Comparison of ENCODE assay signal across 8 cellular contexts in genomic region chr6:69867075-69867911, GRCh38. TPM values are rescaled to one million over a fixed set of nuclear protein-coding genes. Genes with fewer than 3 reads are reported as not detected.
A peak's percentile ranks its signal among the peaks of the same experiment; 100 is the strongest.
DNase-seq lines count a peak whose midpoint lies in the region; ATAC-seq and TF ChIP-seq lines count a peak whose summit lies in the region.

No MANE protein-coding gene starts in this region.

- H3K36me3 Mint-ChIP-seq in T-helper 1 cell treated with Interleukin-12 subunit alpha and Interleukin-12 subunit beta and Interleukin-4 antibody, amounts not matched to agents 30 μg/mL and 1 μg/mL, for 36 hours (ENCODE audit: low read depth), result no peaks in the 10 kb centered on the region

- CTCF ChIA-PET in IMR-90 (lab: Yijun Ruan, JAX), result interaction anchor here (0.6 to 0.8 kb wide), 4 partner anchors 16 to 860 kb away, joined by 3 to 4 read pairs (median 3); no protein-coding TSS in a partner anchor

- H3K4ac ChIP-seq in IMR-90 (ENCODE audit: low read depth, low read length), result no peak overlapping the region

- peaks cover 31% of the 10 kb centered on the region for H3K27me3 ChIP-seq in IMR-90 (ENCODE audit: control insufficient read depth, insufficient read depth, low read length)

- in situ Hi-C loops in IMR-90 (cut with MboI; ENCODE audit: low sequenced_read_pairs), result no loop called here

- WGBS in IMR-90 (ENCODE audit: extremely low coverage in 2 of 2, insufficient read length in 1 of 2), 2 experiments, result 0% methylated on average over 7 of the region's 82 CpGs; no CpG with 5 or more reads in 1 of the 2 experiments

- H4K20me1 ChIP-seq in IMR-90 (ENCODE audit: insufficient read depth, low read length), result no peaks in the 10 kb centered on the region

- H3K14ac ChIP-seq in IMR-90 (replicated peaks; ENCODE audit: low read depth, low read length), result no peak overlapping the region

- no peak overlapping the region for H2AK9ac ChIP-seq in IMR-90 (replicated peaks; ENCODE audit: low read depth, low read length, poor library complexity)

- H3K79me1 ChIP-seq in IMR-90 (ENCODE audit: low read depth in 1 of 2, low read length in 2 of 2), result no peaks in the 10 kb centered on the region

- peaks cover 63% of the 10 kb centered on the region for H3K27me3 Mint-ChIP-seq in T-helper 1 cell treated with Interleukin-12 subunit alpha and Interleukin-12 subunit beta and Interleukin-4 antibody, amounts not matched to agents 30 μg/mL and 1 μg/mL, for 36 hours (ENCODE audit: low read depth)

- TF ChIP-seq RAD21 in IMR-90 (IDR thresholded peaks at IDR 0.05; ENCODE audit: low read length), result no peak

- no peak overlapping the region for H4K5ac ChIP-seq in IMR-90 (ENCODE audit: low read depth, low read length)

- H4K91ac ChIP-seq in IMR-90 (ENCODE audit: insufficient read depth, low read depth, low read length), result no peak overlapping the region

- no peak overlapping the region for H2BK120ac ChIP-seq in IMR-90 (ENCODE audit: low read depth, low read length)

- no peak overlapping the region for H4K8ac ChIP-seq in IMR-90 (ENCODE audit: low read depth in 2 of 2, low read length in 2 of 2)

- H3K4me3 ChIP-seq in IMR-90 (ENCODE audit: insufficient read depth, low read depth, low read length), result peak overlapping the region; percentile 55

- H3K9ac ChIP-seq in IMR-90 (ENCODE audit: low read depth, low read length), result peak overlapping the region; percentile 29; the same call in 1 of the 2 replicates

- no peak for TF ChIP-seq CTCF in IMR-90 (conservative IDR thresholded peaks at IDR 0.05; ENCODE audit: low read depth, low read length)

- peak overlapping the region; percentile 92 for H3K4me2 ChIP-seq in IMR-90 (ENCODE audit: low read depth, low read length)

- no peak for TF ChIP-seq POLR2A in IMR-90 (IDR thresholded peaks at IDR 0.05; ENCODE audit: low read depth, low read length)

- peak; percentile 47 for DNase-seq in EH (ENCODE audit: low read depth)
- peak; percentile 0 for DNase-seq in IMR-90
- DNase-seq in astrocyte of the hippocampus (ENCODE audit: low read depth, low spot score), result peak; percentile 75
- DNase-seq in iPS-NIHi11 (ENCODE audit: low spot score), result peak; percentile 66
- peak in 2 of 3 donors; percentile 22 to 49 for DNase-seq in stimulated activated CD4-positive, alpha-beta T cell treated with anti-CD3 and anti-CD28 coated beads, Interleukin-12 subunit alpha, Interleukin-12 subunit beta, amount 100 ng/mL, for 48 hours (ENCODE audit: low read depth in 2 of 3, low spot score in 1 of 3)
- no peak for DNase-seq in NCI-H226

- no peaks in the 10 kb centered on the region for H3K9me3 Mint-ChIP-seq in T-helper 1 cell treated with Interleukin-12 subunit alpha and Interleukin-12 subunit beta and Interleukin-4 antibody, amounts not matched to agents 30 μg/mL and 1 μg/mL, for 36 hours

- POLR2A ChIA-PET in IMR-90 (lab: Charles Lee; ENCODE audit: unreplicated experiment), result interaction anchor here (0.6 kb wide), 3 partner anchors 12 to 1231 kb away, joined by 3 to 13 read pairs (median 4); no protein-coding TSS in a partner anchor

- intact Hi-C loops in IMR-90 (cut with micrococcal nuclease), result no loop called here

- peaks cover 5% of the 10 kb centered on the region; the same call in 1 of the 2 replicates for H3K4me1 ChIP-seq in IMR-90 (ENCODE audit: control insufficient read depth, insufficient read depth, low read length)

- no TSS peak for BruUV-seq in IMR-90 (replicated peaks; lab: Mats Ljungman, UMichigan)

- H3K23ac ChIP-seq in IMR-90 (ENCODE audit: low read depth, low read length), result no peak overlapping the region

- no peak overlapping the region for H3K18ac ChIP-seq in IMR-90 (ENCODE audit: low read depth, low read length)

- H3K9me1 ChIP-seq in IMR-90 (ENCODE audit: insufficient read depth, low read length), result no peaks in the 10 kb centered on the region

- H3K36me3 ChIP-seq in IMR-90 (ENCODE audit: control insufficient read depth, insufficient read depth, low read length), result no peaks in the 10 kb centered on the region

- H3K27ac Mint-ChIP-seq in T-helper 1 cell treated with Interleukin-12 subunit alpha and Interleukin-12 subunit beta and Interleukin-4 antibody, amounts not matched to agents 30 μg/mL and 1 μg/mL, for 36 hours, result no peak overlapping the region

- ATAC-seq in GM21526 (IDR thresholded peaks at IDR 0.05; ENCODE audit: low FRiP score, unreplicated experiment) (peak; percentile 74), IMR-90 (ENCODE audit: low read depth) (peak; percentile 87)

- no peak overlapping the region for H2BK5ac ChIP-seq in IMR-90 (ENCODE audit: low read depth, low read length, poor library complexity, severe bottlenecking)

- no peak overlapping the region for H3K27ac ChIP-seq in IMR-90 (ENCODE audit: insufficient read depth, low read length)

- no peak overlapping the region for H2BK20ac ChIP-seq in IMR-90 (ENCODE audit: low read depth, low read length)

- no peak overlapping the region for H3K56ac ChIP-seq in IMR-90 (ENCODE audit: extremely low read depth, insufficient read depth, low read length)

- no peaks in the 10 kb centered on the region for H3K9me3 ChIP-seq in IMR-90 (ENCODE audit: control insufficient read depth, insufficient read depth, low read length)

- no peak overlapping the region for H2AK5ac ChIP-seq in IMR-90 (ENCODE audit: low read depth, low read length)

- no peak overlapping the region for H2BK15ac ChIP-seq in IMR-90 (ENCODE audit: low read depth, low read length)

- H3K4me3 Mint-ChIP-seq in T-helper 1 cell treated with Interleukin-12 subunit alpha and Interleukin-12 subunit beta and Interleukin-4 antibody, amounts not matched to agents 30 μg/mL and 1 μg/mL, for 36 hours, result peak overlapping the region; percentile 85

- peak overlapping the region; percentile 78 for H2AFZ ChIP-seq in IMR-90 (replicated peaks; ENCODE audit: low read length, poor library complexity)

- dilution Hi-C loops in IMR-90 (cut with HindIII; ENCODE audit: low sequenced_read_pairs, unreplicated experiment), result no loop called here

- H3K4me1 Mint-ChIP-seq in T-helper 1 cell treated with Interleukin-12 subunit alpha and Interleukin-12 subunit beta and Interleukin-4 antibody, amounts not matched to agents 30 μg/mL and 1 μg/mL, for 36 hours (ENCODE audit: low read depth), result peaks cover 14% of the 10 kb centered on the region

TF ChIP-seq in IMR-90, 13 proteins besides CTCF, POLR2A, EP300 and RAD21:
- TF ChIP-seq BHLHE40 (IDR thresholded peaks at IDR 0.05; ENCODE audit: low read depth, low read length) (no peak), RFX5 (IDR thresholded peaks at IDR 0.05; ENCODE audit: low read depth, low read length) (no peak), NFE2L2 (IDR thresholded peaks at IDR 0.05; ENCODE audit: low read depth, low read length) (no peak), USF2 (IDR thresholded peaks at IDR 0.05; ENCODE audit: low read depth, low read length) (no peak), CEBPB (IDR thresholded peaks at IDR 0.05; ENCODE audit: low read depth, low read length) (no peak), RCOR1 (IDR thresholded peaks at IDR 0.05; ENCODE audit: insufficient replicate concordance, low read length) (no peak), SMC3 (IDR thresholded peaks at IDR 0.05; ENCODE audit: low read depth, low read length) (no peak), CHD1 (IDR thresholded peaks at IDR 0.05; ENCODE audit: low read depth, low read length) (no peak), MAZ (IDR thresholded peaks at IDR 0.05; ENCODE audit: borderline replicate concordance, low read depth, low read length) (no peak), MXI1 (IDR thresholded peaks at IDR 0.05; ENCODE audit: borderline replicate concordance, low read depth, low read length) (no peak), FOS (IDR thresholded peaks at IDR 0.05; ENCODE audit: low read depth, low read length) (no peak)
- TF ChIP-seq, protein P1, sequence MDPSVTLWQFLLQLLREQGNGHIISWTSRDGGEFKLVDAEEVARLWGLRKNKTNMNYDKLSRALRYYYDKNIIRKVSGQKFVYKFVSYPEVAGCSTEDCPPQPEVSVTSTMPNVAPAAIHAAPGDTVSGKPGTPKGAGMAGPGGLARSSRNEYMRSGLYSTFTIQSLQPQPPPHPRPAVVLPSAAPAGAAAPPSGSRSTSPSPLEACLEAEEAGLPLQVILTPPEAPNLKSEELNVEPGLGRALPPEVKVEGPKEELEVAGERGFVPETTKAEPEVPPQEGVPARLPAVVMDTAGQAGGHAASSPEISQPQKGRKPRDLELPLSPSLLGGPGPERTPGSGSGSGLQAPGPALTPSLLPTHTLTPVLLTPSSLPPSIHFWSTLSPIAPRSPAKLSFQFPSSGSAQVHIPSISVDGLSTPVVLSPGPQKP (IDR thresholded peaks at IDR 0.05; ENCODE audit: borderline replicate concordance, low read depth, low read length), result no peak

RNA-seq across cellular contexts. Expression of gene COL19A1, which starts 0.9 kb away (rescaled TPM):
- under 0.01 TPM in 1 of 2 replicates, not detected in the other for total RNA-seq in IMR-90 (2012; rRNA removed)
- not detected in 2 replicates for polyA plus RNA-seq in IMR-90 (2012; rRNA removed)
- polyA plus RNA-seq in IMR-90 (2012; cell fraction: cytosol; rRNA removed), result not detected in 2 replicates
- not detected in 2 replicates for polyA plus RNA-seq in IMR-90 (2012; cell fraction: nucleus; rRNA removed; ENCODE audit: low replicate concordance)
